In genomic region chr5:111013011-111013410, GRCh38 we compare ENCODE assay signal across 14 cellular contexts. TPM values are rescaled to one million over a fixed set of nuclear protein-coding genes. Genes with fewer than 3 reads are reported as not detected.
"Had no signal": no experiment of that assay in that cellular context is flagged by ENCODE, and none has a peak within 500 bp of the region (broad histone marks: within the 10 kb centered on the region; RNA-seq: fewer than 3 reads in every experiment).

No MANE protein-coding gene starts in this region.

- FAIRE-seq: urothelium cell line had no signal

- ATAC-seq: activated CD4-positive, CD25-positive, alpha-beta regulatory T cell treated with anti-CD3 and anti-CD28 coated beads, Interleukin-2, amount 50 U/mL, for 24 hours; stimulated activated naive CD8-positive, alpha-beta T cell treated with anti-CD3 and anti-CD28 coated beads, Interleukin-15, amount 100 ng/mL, for 72 hours had no signal

- DNase-seq: activated T-cell treated with anti-CD3 and anti-CD28 coated beads, Interleukin-2, amount 50 U/mL, for 1 hour; caudate nucleus; cortex of kidney; effector memory CD4-positive, alpha-beta T cell; erythroblast; glutamatergic neuron; immature natural killer cell; mesenchymal stem cell; occipital lobe; stimulated activated CD4-positive, alpha-beta T cell treated with anti-CD3 and anti-CD28 coated beads, Interleukin-4, amount 100 ng/mL, for 1 hour; stimulated activated CD8-positive, alpha-beta memory T cell treated with anti-CD3 and anti-CD28 coated beads, Interleukin-4, amount 100 ng/mL, for 48 hours; stimulated activated naive CD8-positive, alpha-beta T cell treated with anti-CD3 and anti-CD28 coated beads, Interleukin-15, amount 100 ng/mL, for 72 hours had no signal

RNA-seq across cellular contexts. Expression of gene TSLP, which starts 58.5 kb away (rescaled TPM):
- total RNA-seq: occipital lobe had no signal
- polyA plus RNA-seq: immature natural killer cell had no signal
